Comparison of ENCODE assay signal across 8 cellular contexts in genomic region chr1:175146535-175147213, GRCh38. TPM values are rescaled to one million over a fixed set of nuclear protein-coding genes. Genes with fewer than 3 reads are reported as not detected.
DNase-seq lines count a peak whose midpoint lies in the region; TF ChIP-seq lines count a peak whose summit lies in the region.

No MANE protein-coding gene starts in this region.

- peaks cover 7 to 25% (median 13%) of the 10 kb centered on the region in 4 donors for H3K4me1 ChIP-seq in stomach

- H3K9me3 ChIP-seq in stomach, result no peaks in the 10 kb centered on the region

- TF ChIP-seq CTCF in nephron progenitor cell (IDR thresholded peaks at IDR 0.05) (peak; percentile 75), stomach (IDR thresholded peaks at IDR 0.05) (peak in 5 of 7 experiments; percentile 45 to 86 (median 81))

- TF ChIP-seq POLR2A in stomach (IDR thresholded peaks at IDR 0.05), result no peak

- no peaks in the 10 kb centered on the region for H3K36me3 Mint-ChIP-seq in nephron progenitor cell (ENCODE audit: low read depth)

- no peak overlapping the region for H3K4me3 ChIP-seq in stomach

- H3K36me3 ChIP-seq in stomach, result no peaks in the 10 kb centered on the region

- intact Hi-C loops in stomach (cut with DNase I; ENCODE audit: low total_unique reads), result no loop called here

- H3K27ac ChIP-seq in stomach, result no peak overlapping the region

- peak; percentile 17 to 64 for DNase-seq in NCI-H524 (lab: John Stamatoyannopoulos, UW)
- DNase-seq in NCI-H524 treated with DMSO at 0.1 percent for 48 hours (lab: John Stamatoyannopoulos, UW), result no peak
- peak; percentile 57 for DNase-seq in HT1080 (ENCODE audit: low read depth)
- peak; percentile 4 for DNase-seq in OCI-M2 (lab: John Stamatoyannopoulos, UW; ENCODE audit: unreplicated experiment)
- peak; percentile 58 for DNase-seq in activated T-cell treated with anti-CD3 and anti-CD28 coated beads for 48 hours (ENCODE audit: low read depth)
- DNase-seq in fibroblast of gingiva (ENCODE audit: low read depth), result peak; percentile 9
- peak; percentile 86 for DNase-seq in nephron progenitor cell
- DNase-seq in stomach, result peak; percentile 78

- H3K9me3 Mint-ChIP-seq in nephron progenitor cell, result peaks cover 4% of the 10 kb centered on the region

- 29 to 44% (median 33%) methylated on average over 21 of the region's 21 CpGs for WGBS in stomach, 5 donors

- TF ChIP-seq EP300 in stomach (IDR thresholded peaks at IDR 0.05), result no peak

- peaks cover 12% of the 10 kb centered on the region for H3K4me1 Mint-ChIP-seq in nephron progenitor cell

- H3K27ac Mint-ChIP-seq in nephron progenitor cell, result no peak overlapping the region

- H3K27me3 ChIP-seq in stomach, result no peaks in the 10 kb centered on the region

- H3K27me3 Mint-ChIP-seq in nephron progenitor cell (ENCODE audit: low read depth, poor library complexity), result peaks cover 51% of the 10 kb centered on the region

- peak overlapping the region; percentile 26 for H3K4me3 Mint-ChIP-seq in nephron progenitor cell

RNA-seq across cellular contexts. Expression of gene KIAA0040, which starts 45.9 kb away (rescaled TPM):
- total RNA-seq in HT1080 (2014; rRNA removed; shearing (Covaris generic)), result not detected in 2 replicates
- 0.09 and 0.21 TPM in 2 replicates for polyA plus RNA-seq in HT1080 (2015; cell fraction: cytosol; rRNA removed)
- 0.17 and 0.35 TPM in 2 replicates for polyA plus RNA-seq in HT1080 (2015; cell fraction: nucleus; rRNA removed)
- total RNA-seq in stomach, result 10 to 100 TPM in 4 of 5 donors, 1 to 10 TPM in 1; 4.1 to 36.8 (median 16.2) TPM
- polyA plus RNA-seq in stomach, result 10 to 100 TPM in 2 of 3 donors, 1 to 10 TPM in 1; 6.8 to 17.3 (median 11.0) TPM
